20 cellular contexts compared by ENCODE assay signal in genomic region chr19:28299649-28300048, GRCh38.
"Had no signal": no experiment of that assay in that cellular context is flagged by ENCODE, and none has a peak within 500 bp of the region (broad histone marks: within the 10 kb centered on the region; RNA-seq: fewer than 3 reads in every experiment).

No MANE protein-coding gene starts in this region.

- H3K36me3 ChIP-seq: spleen, stomach, thoracic aorta, transverse colon had no signal

- ATAC-seq: left lobe of liver; naive thymus-derived CD8-positive, alpha-beta T cell; sciatic nerve had no signal

- DNase-seq: cortex of kidney; dorsolateral prefrontal cortex; effector CD8-positive, alpha-beta T cell; foreskin melanocyte; kidney glomerular epithelial cell; mammary epithelial cell; naive thymus-derived CD8-positive, alpha-beta T cell; posterior cingulate gyrus; spleen; stimulated activated CD4-positive, alpha-beta T cell treated with anti-CD3 and anti-CD28 coated beads, Interleukin-15, amount 100 ng/mL, for 24 hours; stimulated activated CD4-positive, alpha-beta T cell treated with anti-CD3 and anti-CD28 coated beads, Interleukin-1b, Interleukin-23, amount 100 ng/mL, for 48 hours; stimulated activated CD4-positive, alpha-beta T cell treated with anti-CD3 and anti-CD28 coated beads, Interleukin-4, amount 100 ng/mL, for 4 hours; stimulated activated naive CD4-positive, alpha-beta T cell; stomach; substantia nigra; transverse colon had no signal

- H3K4me1 ChIP-seq: spleen, transverse colon had no signal

- H3K27me3 ChIP-seq: dorsolateral prefrontal cortex, hepatocyte, transverse colon had no signal

- H3K4me3 Mint-ChIP-seq: naive thymus-derived CD8-positive, alpha-beta T cell had no signal

- H3K4me3 ChIP-seq: dorsolateral prefrontal cortex, hepatocyte, spleen, stomach, thoracic aorta, transverse colon had no signal

- H3K36me3 Mint-ChIP-seq: naive thymus-derived CD8-positive, alpha-beta T cell had no signal

- H3K27ac ChIP-seq: dorsolateral prefrontal cortex, hepatocyte, spleen, stomach, thoracic aorta, transverse colon had no signal

- H3K9me3 ChIP-seq: stomach, thoracic aorta, transverse colon had no signal
